ENCODE assay signal across 19 cellular contexts in genomic region chr7:155495440-155496248, GRCh38. TPM values are rescaled to one million over a fixed set of nuclear protein-coding genes. Genes with fewer than 3 reads are reported as not detected.
DNase-seq lines count a peak whose midpoint lies in the region; ATAC-seq and TF ChIP-seq lines count a peak whose summit lies in the region.
"Had no signal": no experiment of that assay in that cellular context is flagged by ENCODE, and none has a peak within 500 bp of the region (broad histone marks: within the 10 kb centered on the region; RNA-seq: fewer than 3 reads in every experiment).

No MANE protein-coding gene starts in this region.

- WGBS in neuronal stem cell (ENCODE audit: extremely low coverage in 2 of 2, insufficient read length in 2 of 2, insufficient replicate concordance in 1 of 2), 2 donors: no CpG with 5 or more reads among the region's 13 CpGs

- H3K9me2 ChIP-seq in Loucy (replicated peaks; ENCODE audit: low read depth, low read length): no peaks in the 10 kb centered on the region

- no peak overlapping the region for H3K14ac ChIP-seq in neuronal stem cell (ENCODE audit: low read length)

- H2BK12ac ChIP-seq in neuronal stem cell (ENCODE audit: low read length): no peak overlapping the region

- H3K27me3 ChIP-seq in Loucy (ENCODE audit: insufficient read depth, low read length, poor library complexity, severe bottlenecking): no peaks in the 10 kb centered on the region
- peaks cover 0 to 42% (median 0%) of the 10 kb centered on the region in 3 experiments for H3K27me3 ChIP-seq in neuronal stem cell (ENCODE audit: control insufficient read depth in 3 of 3, insufficient read depth in 3 of 3, low read depth in 1 of 3, low read length in 3 of 3)

- H3K4ac ChIP-seq in neuronal stem cell (ENCODE audit: low read length): no peak overlapping the region

- no peaks in the 10 kb centered on the region for H3K79me1 ChIP-seq in neuronal stem cell (ENCODE audit: low read depth, low read length)

- H3K9ac ChIP-seq in Loucy (ENCODE audit: low read depth, low read length, poor library complexity, severe bottlenecking): no peak overlapping the region
- no peak overlapping the region for H3K9ac ChIP-seq in neuronal stem cell (ENCODE audit: low read depth, low read length, poor library complexity)
- H3K9ac ChIP-seq: BLaER1 treated with 17β-estradiol and CSF1 and Interleukin-3, amounts not matched to agents 10 nM and 100 nM had no signal

- no peak overlapping the region for H2AK5ac ChIP-seq in neuronal stem cell (ENCODE audit: low read depth, low read length)

- in situ Hi-C loops in GM13977 (cut with MboI; ENCODE audit: low pct_unique_long_range_greater_than_20kb, low sequenced_read_pairs, unreplicated experiment): no loop called here

- H3K4me3 ChIP-seq in Loucy (ENCODE audit: low read length, poor library complexity, severe bottlenecking) (no peak overlapping the region), neuronal stem cell (ENCODE audit: low read length in 2 of 2) (no peak overlapping the region)
- H3K4me3 ChIP-seq: BLaER1 treated with 17β-estradiol and CSF1 and Interleukin-3, amounts not matched to agents 10 nM and 100 nM; PC-9 had no signal

- H3K4me2 ChIP-seq in Loucy (ENCODE audit: low read depth, low read length, poor library complexity, severe bottlenecking) (peak overlapping the region; percentile 10), neuronal stem cell (ENCODE audit: insufficient read depth, low read length, poor library complexity, severe bottlenecking) (no peak overlapping the region)
- H3K4me2 ChIP-seq: PC-9 had no signal

- H4K8ac ChIP-seq in neuronal stem cell (ENCODE audit: low read depth, low read length): no peak overlapping the region

- peak overlapping the region; percentile 70 for H3K23ac ChIP-seq in neuronal stem cell (ENCODE audit: low read depth, low read length, poor library complexity)

- H2AFZ ChIP-seq in Loucy (ENCODE audit: low read length) (no peak overlapping the region), neuronal stem cell (ENCODE audit: low read length) (no peak overlapping the region)
- H2AFZ ChIP-seq: PC-9 had no signal

- no peak overlapping the region for H4K91ac ChIP-seq in neuronal stem cell (ENCODE audit: low read depth, low read length, poor library complexity)

- TF ChIP-seq CTCF in GM13977 (IDR thresholded peaks at IDR 0.05; ENCODE audit: extremely low read depth, insufficient read depth, missing control alignments): no peak
- no peak for TF ChIP-seq CTCF in Loucy (conservative IDR thresholded peaks at IDR 0.05; ENCODE audit: low read length)

- H3K27ac ChIP-seq in neuronal stem cell (replicated peaks; ENCODE audit: low read length): no peak overlapping the region
- H3K27ac ChIP-seq: BLaER1 treated with 17β-estradiol and CSF1 and Interleukin-3, amounts not matched to agents 10 nM and 100 nM; PC-9 had no signal

- no peak overlapping the region for H2BK15ac ChIP-seq in neuronal stem cell (ENCODE audit: low read length)

- H3K36me3 ChIP-seq in Loucy (ENCODE audit: insufficient read depth, low read length) (no peaks in the 10 kb centered on the region), neuronal stem cell (replicated peaks in 1 of 2; ENCODE audit: control insufficient read depth in 2 of 2, insufficient read depth in 2 of 2, low read length in 2 of 2) (peaks cover 0 to 63% of the 10 kb centered on the region in 2 donors)
- H3K36me3 ChIP-seq: BLaER1 treated with 17β-estradiol and CSF1 and Interleukin-3, amounts not matched to agents 10 nM and 100 nM had no signal

- H3K79me2 ChIP-seq in Loucy (ENCODE audit: insufficient read depth, low read length): no peaks in the 10 kb centered on the region

- no peak for ATAC-seq in GM19467 (IDR thresholded peaks at IDR 0.05; ENCODE audit: unreplicated experiment)
- ATAC-seq: T-cell had no signal

- H3K18ac ChIP-seq in neuronal stem cell (ENCODE audit: low read length): no peak overlapping the region

- H4K20me1 ChIP-seq in Loucy (ENCODE audit: insufficient read depth, low read length, poor library complexity, severe bottlenecking): no peaks in the 10 kb centered on the region

- no peak overlapping the region for H2BK120ac ChIP-seq in neuronal stem cell (ENCODE audit: low read depth, low read length)

- H3K4me1 ChIP-seq in Loucy (ENCODE audit: insufficient read depth, low read length, poor library complexity, severe bottlenecking) (peaks cover 8% of the 10 kb centered on the region), neuronal stem cell (ENCODE audit: control insufficient read depth in 2 of 2, insufficient read depth in 1 of 2, low read depth in 1 of 2, low read length in 2 of 2) (peaks cover 11 to 31% of the 10 kb centered on the region in 2 donors)

- DNase-seq in GM13977 (ENCODE audit: low spot score) (peak; percentile 27), RPMI8226 (peak; percentile 39), neuronal stem cell (ENCODE audit: low spot score) (no peak), putamen (ENCODE audit: low spot score) (no peak)
- no peak for DNase-seq in activated CD4-positive, alpha-beta T cell treated with anti-CD3 and anti-CD28 coated beads, Interleukin-2, amount 50 U/mL, for 4 hours
- DNase-seq: CD4-positive, alpha-beta memory T cell; DND-41; HFFc6; NCI-H1092; NCI-H146; NCI-H2029; NCI-H2171; NCI-H446; NCI-H69; PC-9; T-cell had no signal

- H2BK5ac ChIP-seq in neuronal stem cell (ENCODE audit: low read length): no peak overlapping the region

- no peaks in the 10 kb centered on the region for H3F3A ChIP-seq in Loucy (ENCODE audit: low read depth)

- H3K9me3 ChIP-seq in Loucy (ENCODE audit: insufficient read depth, low read depth, low read length) (no peaks in the 10 kb centered on the region), neuronal stem cell (replicated peaks in 1 of 2; ENCODE audit: control insufficient read depth in 2 of 2, insufficient read depth in 1 of 2, low read depth in 1 of 2, low read length in 2 of 2) (no peaks in the 10 kb centered on the region)
- H3K9me3 ChIP-seq: BLaER1 treated with 17β-estradiol and CSF1 and Interleukin-3, amounts not matched to agents 10 nM and 100 nM had no signal

RNA-seq across cellular contexts. Expression of gene EN2, which starts 37.7 kb away (rescaled TPM):
- not detected for polyA plus RNA-seq in neuronal stem cell (2013, experiment 1 of 2)
- polyA plus RNA-seq in neuronal stem cell (2013, experiment 2 of 2): not detected
- polyA plus RNA-seq: CD4-positive, alpha-beta memory T cell had no signal

RNA-seq across cellular contexts. Expression of gene CNPY1, which starts 50.7 kb away (rescaled TPM):
- polyA plus RNA-seq in neuronal stem cell (2013, experiment 1 of 2): not detected
- not detected for polyA plus RNA-seq in neuronal stem cell (2013, experiment 2 of 2)
- polyA plus RNA-seq: CD4-positive, alpha-beta memory T cell had no signal

Comparison
In these comparisons a context has a peak if more than half of its experiments do, and no peak if none do; other contexts are left out.
1. DNase-seq: peak in GM13977 (single experiment) and RPMI8226 (single experiment); none in neuronal stem cell (single experiment), putamen (single experiment) and activated CD4-positive, alpha-beta T cell treated with anti-CD3 and anti-CD28 coated beads, Interleukin-2, amount 50 U/mL, for 4 hours (0 of 2).